Comparison of ENCODE assay signal across 11 cellular contexts in genomic region chr17:68908045-68908444, GRCh38. TPM values are rescaled to one million over a fixed set of nuclear protein-coding genes. Genes with fewer than 3 reads are reported as not detected.
DNase-seq lines count a peak whose midpoint lies in the region; ATAC-seq and TF ChIP-seq lines count a peak whose summit lies in the region.
"Had no signal": no experiment of that assay in that cellular context is flagged by ENCODE, and none has a peak within 500 bp of the region (broad histone marks: within the 10 kb centered on the region; RNA-seq: fewer than 3 reads in every experiment).

No MANE protein-coding gene starts in this region.

- H3K27ac ChIP-seq in HL-60 (replicated peaks) (peak overlapping the region; percentile 78), muscle layer of duodenum (ENCODE audit: low read length) (peak overlapping the region; percentile 62), stomach (peak overlapping the region in 1 of 5 donors; percentile 60)

- no peak for TF ChIP-seq CTCF in HL-60 (IDR thresholded peaks at IDR 0.05; ENCODE audit: insufficient read depth, low read length)
- no peak for TF ChIP-seq CTCF in stomach (IDR thresholded peaks at IDR 0.05)

- no peak overlapping the region for H3K4me3 ChIP-seq in HL-60 (replicated peaks; ENCODE audit: insufficient read depth, low read length)
- no peak overlapping the region for H3K4me3 ChIP-seq in muscle layer of duodenum (ENCODE audit: low read depth in 1 of 2, low read length in 2 of 2)
- no peak overlapping the region for H3K4me3 ChIP-seq in stomach

- H3K4me1 ChIP-seq in muscle layer of duodenum (ENCODE audit: control insufficient read depth in 1 of 2, insufficient read depth in 2 of 2, low read length in 2 of 2) (peaks cover 9 to 22% of the 10 kb centered on the region in 2 donors), stomach (peaks cover 0 to 22% (median 5%) of the 10 kb centered on the region in 4 donors)

- intact Hi-C loops in stomach (cut with DNase I; ENCODE audit: low total_unique reads), result no loop called here

- no peaks in the 10 kb centered on the region for H3K27me3 ChIP-seq in HL-60 (ENCODE audit: insufficient read depth, poor library complexity, severe bottlenecking)
- H3K27me3 ChIP-seq in muscle layer of duodenum (ENCODE audit: low read depth, low read length), result no peaks in the 10 kb centered on the region
- no peaks in the 10 kb centered on the region for H3K27me3 ChIP-seq in stomach

- no peak for TF ChIP-seq EP300 in stomach (IDR thresholded peaks at IDR 0.05)

- no peaks in the 10 kb centered on the region for H3K36me3 ChIP-seq in muscle layer of duodenum (ENCODE audit: control insufficient read depth in 1 of 2, insufficient read depth in 2 of 2, low read length in 2 of 2)
- H3K36me3 ChIP-seq in stomach, result peaks cover 0 to 7% (median 0%) of the 10 kb centered on the region in 4 donors

- TF ChIP-seq POLR2A in stomach (IDR thresholded peaks at IDR 0.05), result no peak

- 61 to 72% (median 70%) methylated on average over 2 of the region's 2 CpGs for WGBS in stomach, 5 donors

- DNase-seq in HL-60 (ENCODE audit: low read depth in 1 of 2, low spot score in 1 of 2) (no peak), DMS53 treated with DMSO at 0.1 percent for 48 hours (lab: John Stamatoyannopoulos, UW; ENCODE audit: unreplicated experiment) (no peak), stomach (no peak)
- DNase-seq: activated CD8-positive, alpha-beta memory T cell treated with anti-CD3 and anti-CD28 coated beads, Interleukin-2, amount 50 U/mL, for 4 hours; CD4-positive, CD25-positive, alpha-beta regulatory T cell; T-helper 1 cell had no signal

- H3K9me3 ChIP-seq in muscle layer of duodenum (ENCODE audit: control insufficient read depth in 1 of 2, low read length in 2 of 2), result no peaks in the 10 kb centered on the region
- no peaks in the 10 kb centered on the region for H3K9me3 ChIP-seq in stomach

- ATAC-seq in GM18520 (IDR thresholded peaks at IDR 0.05; ENCODE audit: unreplicated experiment) (peak; percentile 78), GM21825 (IDR thresholded peaks at IDR 0.05; ENCODE audit: unreplicated experiment) (peak; percentile 64), HG03135 (IDR thresholded peaks at IDR 0.05; ENCODE audit: unreplicated experiment) (no peak), GM21723 (IDR thresholded peaks at IDR 0.05; ENCODE audit: unreplicated experiment) (no peak)

RNA-seq across cellular contexts. Expression of gene ABCA8, which starts 47.1 kb away (rescaled TPM):
- 100 to 1,000 TPM in 1 of 5 donors, 10 to 100 TPM in 4; 15.2 to 210 (median 50.7) TPM for total RNA-seq in stomach
- 10 to 100 TPM in 1 of 3 donors, 1 to 10 TPM in 2; 2.7 to 11.8 (median 6.2) TPM for polyA plus RNA-seq in stomach
- total RNA-seq: CD4-positive, CD25-positive, alpha-beta regulatory T cell had no signal
- polyA plus RNA-seq: CD4-positive, CD25-positive, alpha-beta regulatory T cell had no signal

Comparison
In these comparisons a context has a peak if more than half of its experiments do, and no peak if none do; other contexts are left out.
1. ATAC-seq: peak in GM18520 (single experiment) and GM21825 (single experiment); none in HG03135 (single experiment) and GM21723 (single experiment).